In genomic region chr12:79217306-79217705, GRCh38 we compare ENCODE assay signal across 1 cellular context.
TF ChIP-seq lines count a peak whose summit lies in the region.

No MANE protein-coding gene starts in this region.

TF ChIP-seq in GM23338, 12 proteins besides CTCF, POLR2A, EP300 and RAD21 (continued from another document):
- TF ChIP-seq ZNF462 (CRISPR knock-in tag; IDR thresholded peaks at IDR 0.05) = no peak
- no peak for TF ChIP-seq ZNF331 (CRISPR knock-in tag; IDR thresholded peaks at IDR 0.05; ENCODE audit: low read depth)
- TF ChIP-seq EZH2phosphoT487 (IDR thresholded peaks at IDR 0.05; ENCODE audit: unreplicated experiment) = no peak
- TF ChIP-seq CREB1 (CRISPR knock-in tag; IDR thresholded peaks at IDR 0.05; ENCODE audit: low read depth) = no peak
- TF ChIP-seq POLR2AphosphoS5 (IDR thresholded peaks at IDR 0.05; ENCODE audit: low read depth) = no peak
- TF ChIP-seq ETS1 (IDR thresholded peaks at IDR 0.05) = no peak
- no peak for TF ChIP-seq JUNB (IDR thresholded peaks at IDR 0.05; ENCODE audit: unreplicated experiment)
- TF ChIP-seq NANOG (IDR thresholded peaks at IDR 0.05; ENCODE audit: borderline replicate concordance) = no peak
- TF ChIP-seq ZNF114 (CRISPR knock-in tag; IDR thresholded peaks at IDR 0.05) = no peak
- TF ChIP-seq EZH2 (IDR thresholded peaks at IDR 0.05; ENCODE audit: low read depth, unreplicated experiment) = no peak
